15 cellular contexts compared by ENCODE assay signal in genomic region chr1:9079980-9080703, GRCh38. TPM values are rescaled to one million over a fixed set of nuclear protein-coding genes. Genes with fewer than 3 reads are reported as not detected.
DNase-seq lines count a peak whose midpoint lies in the region; ATAC-seq and TF ChIP-seq lines count a peak whose summit lies in the region.
"Had no signal": no experiment of that assay in that cellular context is flagged by ENCODE, and none has a peak within 500 bp of the region (broad histone marks: within the 10 kb centered on the region; RNA-seq: fewer than 3 reads in every experiment).

No MANE protein-coding gene starts in this region.

- H3K9me3 ChIP-seq in RWPE2 (ENCODE audit: severe bottlenecking) (no peaks in the 10 kb centered on the region), left ventricle myocardium inferior (replicated peaks) (no peaks in the 10 kb centered on the region), smooth muscle cell (replicated peaks; ENCODE audit: low read depth) (no peaks in the 10 kb centered on the region)
- H3K9me3 ChIP-seq: testis had no signal

- intact Hi-C loops in left ventricle myocardium inferior (cut with micrococcal nuclease): no loop called here

- WGBS in smooth muscle cell (ENCODE audit: low lambda C conversion rate): 86% methylated on average over 12 of the region's 12 CpGs

- peaks cover 43% of the 10 kb centered on the region for H3K4me1 ChIP-seq in RWPE2 (ENCODE audit: insufficient read depth, poor library complexity, severe bottlenecking)
- peaks cover 22% of the 10 kb centered on the region for H3K4me1 ChIP-seq in left ventricle myocardium inferior
- H3K4me1 ChIP-seq in smooth muscle cell (ENCODE audit: low read depth): peaks cover 5% of the 10 kb centered on the region
- H3K4me1 ChIP-seq: testis had no signal

- peak overlapping the region; percentile 5; the same call in 1 of the 2 replicates for H3K4me3 ChIP-seq in GM12865 (ENCODE audit: low read depth, low read length)
- H3K4me3 ChIP-seq in RWPE2 (ENCODE audit: severe bottlenecking): no peak overlapping the region
- H3K4me3 ChIP-seq in left ventricle myocardium inferior: no peak overlapping the region
- no peak overlapping the region for H3K4me3 ChIP-seq in smooth muscle cell
- H3K4me3 ChIP-seq: testis had no signal

- peak; percentile 41 for ATAC-seq in GM19467 (IDR thresholded peaks at IDR 0.05; ENCODE audit: unreplicated experiment)
- peak; percentile 36 for ATAC-seq in HG02981 (IDR thresholded peaks at IDR 0.05; ENCODE audit: unreplicated experiment)
- no peak for ATAC-seq in RWPE2 (ENCODE audit: low read depth)
- no peak for ATAC-seq in natural killer cell treated with Interleukin-12 subunit alpha and Interleukin-12 subunit beta and Interleukin-15 and Interleukin-18, amount 100 ng/mL, for 72 hours

- H3K9me3 Mint-ChIP-seq in natural killer cell treated with Interleukin-12 subunit alpha and Interleukin-12 subunit beta and Interleukin-15 and Interleukin-18, amount 100 ng/mL, for 72 hours: no peaks in the 10 kb centered on the region
- H3K9me3 Mint-ChIP-seq: activated T-cell treated with anti-CD3 and anti-CD28 coated beads, Interleukin-2, amount 50 U/mL, for 24 hours had no signal

- H3K79me2 ChIP-seq in smooth muscle cell (ENCODE audit: low read depth): no peaks in the 10 kb centered on the region

- peaks cover 6% of the 10 kb centered on the region for H3F3A ChIP-seq in smooth muscle cell (ENCODE audit: low read depth)

- H3K36me3 ChIP-seq in RWPE2 (ENCODE audit: low read depth) (no peaks in the 10 kb centered on the region), left ventricle myocardium inferior (no peaks in the 10 kb centered on the region), smooth muscle cell (ENCODE audit: low read depth) (no peaks in the 10 kb centered on the region)

- H4K20me1 ChIP-seq in smooth muscle cell (ENCODE audit: low read depth): no peaks in the 10 kb centered on the region

- H3K27ac ChIP-seq in RWPE2 (ENCODE audit: poor library complexity, severe bottlenecking): peak overlapping the region; percentile 70
- no peak overlapping the region for H3K27ac ChIP-seq in left ventricle myocardium inferior (replicated peaks)
- H3K27ac ChIP-seq in smooth muscle cell (ENCODE audit: low read depth): no peak overlapping the region
- H3K27ac ChIP-seq: testis had no signal

- no peaks in the 10 kb centered on the region for H3K36me3 Mint-ChIP-seq in natural killer cell treated with Interleukin-12 subunit alpha and Interleukin-12 subunit beta and Interleukin-15 and Interleukin-18, amount 100 ng/mL, for 72 hours
- H3K36me3 Mint-ChIP-seq: brain had no signal

- no peak overlapping the region for H3K9ac ChIP-seq in smooth muscle cell (ENCODE audit: low read depth)

- H3K27me3 Mint-ChIP-seq in natural killer cell treated with Interleukin-12 subunit alpha and Interleukin-12 subunit beta and Interleukin-15 and Interleukin-18, amount 100 ng/mL, for 72 hours: peaks cover 30 to 42% of the 10 kb centered on the region in 2 donors

- no peak overlapping the region for H3K4me2 ChIP-seq in smooth muscle cell

- no peak overlapping the region for H3K4me3 Mint-ChIP-seq in natural killer cell treated with Interleukin-12 subunit alpha and Interleukin-12 subunit beta and Interleukin-15 and Interleukin-18, amount 100 ng/mL, for 72 hours
- H3K4me3 Mint-ChIP-seq: activated T-cell treated with anti-CD3 and anti-CD28 coated beads, Interleukin-2, amount 50 U/mL, for 24 hours; brain had no signal

- DNase-seq in GM12865 (ENCODE audit: low read depth) (peak; percentile 94), RWPE2 (ENCODE audit: low spot score) (no peak), left ventricle myocardium inferior (no peak), HuH-7 (ENCODE audit: low spot score) (no peak), smooth muscle cell (lab: John Stamatoyannopoulos, UW; ENCODE audit: unreplicated experiment) (no peak)
- DNase-seq in natural killer cell treated with Interleukin-12 subunit alpha and Interleukin-12 subunit beta and Interleukin-15 and Interleukin-18, amount 100 ng/mL, for 72 hours (ENCODE audit: low spot score): no peak
- DNase-seq: activated T-cell treated with anti-CD3 and anti-CD28 coated beads, Interleukin-2, amount 50 U/mL, for 24 hours; hypothalamus; NCI-H446; testis had no signal

- TF ChIP-seq CTCF in GM12865 (IDR thresholded peaks at IDR 0.05; ENCODE audit: insufficient read depth, low read depth, low read length, missing control alignments) (no peak), RWPE2 (IDR thresholded peaks at IDR 0.05; ENCODE audit: poor library complexity, severe bottlenecking) (no peak), left ventricle myocardium inferior (IDR thresholded peaks at IDR 0.05; ENCODE audit: borderline replicate concordance) (no peak), smooth muscle cell (IDR thresholded peaks at IDR 0.05; ENCODE audit: borderline replicate concordance, insufficient read depth, poor library complexity, severe bottlenecking) (no peak)

- no peak overlapping the region for H3K27ac Mint-ChIP-seq in natural killer cell treated with Interleukin-12 subunit alpha and Interleukin-12 subunit beta and Interleukin-15 and Interleukin-18, amount 100 ng/mL, for 72 hours
- H3K27ac Mint-ChIP-seq: activated T-cell treated with anti-CD3 and anti-CD28 coated beads, Interleukin-2, amount 50 U/mL, for 24 hours had no signal

- H2AFZ ChIP-seq in smooth muscle cell (ENCODE audit: low read depth): no peak overlapping the region

- H3K4me1 Mint-ChIP-seq in natural killer cell treated with Interleukin-12 subunit alpha and Interleukin-12 subunit beta and Interleukin-15 and Interleukin-18, amount 100 ng/mL, for 72 hours (ENCODE audit: low read depth in 2 of 2): peaks cover 13 to 18% of the 10 kb centered on the region in 2 donors

- no peaks in the 10 kb centered on the region for H3K27me3 ChIP-seq in RWPE2 (ENCODE audit: insufficient read depth, poor library complexity, severe bottlenecking)
- no peaks in the 10 kb centered on the region for H3K27me3 ChIP-seq in left ventricle myocardium inferior (ENCODE audit: low read depth)
- no peaks in the 10 kb centered on the region for H3K27me3 ChIP-seq in smooth muscle cell (ENCODE audit: low read depth)
- H3K27me3 ChIP-seq: testis had no signal

RNA-seq across cellular contexts. Expression of gene SLC2A5, which starts 10.7 kb away (rescaled TPM):
- total RNA-seq in left ventricle myocardium inferior (4.2 TPM), smooth muscle cell (0.04 and 0.09 TPM in 2 replicates)
- not detected for total RNA-seq in natural killer cell treated with Interleukin-12 subunit alpha and Interleukin-12 subunit beta and Interleukin-15 and Interleukin-18, amount 100 ng/mL, for 72 hours
- polyA plus RNA-seq in smooth muscle cell: not detected in 2 replicates
- total RNA-seq: endothelial cell of umbilical vein had no signal
- polyA plus RNA-seq: endothelial cell of umbilical vein had no signal

RNA-seq across cellular contexts. Expression of gene GPR157, which starts 48.8 kb away (rescaled TPM):
- total RNA-seq in left ventricle myocardium inferior (48.4 TPM), smooth muscle cell (2.8 and 4.4 TPM in 2 replicates)
- total RNA-seq in natural killer cell treated with Interleukin-12 subunit alpha and Interleukin-12 subunit beta and Interleukin-15 and Interleukin-18, amount 100 ng/mL, for 72 hours: 1 to 10 TPM; 1.6 to 2.9 TPM
- 1.6 and 2.7 TPM in 2 replicates for polyA plus RNA-seq in smooth muscle cell

RNA-seq across cellular contexts. Expression of gene SLC2A7, which starts 53.9 kb away (rescaled TPM):
- total RNA-seq in left ventricle myocardium inferior: not detected
- not detected for total RNA-seq in natural killer cell treated with Interleukin-12 subunit alpha and Interleukin-12 subunit beta and Interleukin-15 and Interleukin-18, amount 100 ng/mL, for 72 hours
- not detected in 2 replicates for total RNA-seq in smooth muscle cell
- polyA plus RNA-seq in smooth muscle cell: not detected in 2 replicates
- total RNA-seq: endothelial cell of umbilical vein, G401 had no signal
- polyA plus RNA-seq: endothelial cell of umbilical vein had no signal

Comparison
In these comparisons a context has a peak if more than half of its experiments do, and no peak if none do; other contexts are left out.
1. ATAC-seq: peak in GM19467 (single experiment) and HG02981 (single experiment); none in RWPE2 (single experiment) and natural killer cell treated with Interleukin-12 subunit alpha and Interleukin-12 subunit beta and Interleukin-15 and Interleukin-18, amount 100 ng/mL, for 72 hours (0 of 2).